9 cellular contexts compared by ENCODE assay signal in genomic region chr6:34391711-34392496, GRCh38. TPM values are rescaled to one million over a fixed set of nuclear protein-coding genes. Genes with fewer than 3 reads are reported as not detected.
DNase-seq lines count a peak whose midpoint lies in the region; ATAC-seq and TF ChIP-seq lines count a peak whose summit lies in the region.
"Had no signal": no experiment of that assay in that cellular context is flagged by ENCODE, and none has a peak within 500 bp of the region (broad histone marks: within the 10 kb centered on the region; RNA-seq: fewer than 3 reads in every experiment).

No MANE protein-coding gene starts in this region.

- no peak overlapping the region for H3K4me3 Mint-ChIP-seq in activated T-cell treated with anti-CD3 and anti-CD28 coated beads, Interleukin-2, amount 50 U/mL, for 4 hours
- H3K4me3 Mint-ChIP-seq in natural killer cell treated with Interleukin-12 subunit alpha and Interleukin-12 subunit beta and Interleukin-15 and Interleukin-18, amount 100 ng/mL, for 72 hours = no peak overlapping the region
- H3K4me3 Mint-ChIP-seq in stimulated activated naive CD8-positive, alpha-beta T cell treated with anti-CD3 and anti-CD28 coated beads, Interleukin-15, amount 100 ng/mL, for 72 hours = no peak overlapping the region
- H3K4me3 Mint-ChIP-seq: dendritic cell treated with granulocyte-macrophage colony-stimulating factor and Interleukin-4, amounts not matched to agents 40 ng/mL and 50 ng/mL, for 4 days had no signal

- H3K4me2 ChIP-seq in OCI-LY1 (ENCODE audit: low read length) = peak overlapping the region; percentile 87

- H3K4me1 Mint-ChIP-seq in activated T-cell treated with anti-CD3 and anti-CD28 coated beads, Interleukin-2, amount 50 U/mL, for 4 hours (ENCODE audit: low read depth) = peaks cover 24% of the 10 kb centered on the region
- H3K4me1 Mint-ChIP-seq in natural killer cell treated with Interleukin-12 subunit alpha and Interleukin-12 subunit beta and Interleukin-15 and Interleukin-18, amount 100 ng/mL, for 72 hours (ENCODE audit: low read depth in 2 of 2) = peaks cover 8 to 14% of the 10 kb centered on the region in 2 donors
- peaks cover 23% of the 10 kb centered on the region for H3K4me1 Mint-ChIP-seq in stimulated activated naive CD8-positive, alpha-beta T cell treated with anti-CD3 and anti-CD28 coated beads, Interleukin-15, amount 100 ng/mL, for 72 hours

- peaks cover 47% of the 10 kb centered on the region for H3K79me2 ChIP-seq in OCI-LY1 (ENCODE audit: insufficient read depth, low read length)

- H3K9me3 Mint-ChIP-seq in activated T-cell treated with anti-CD3 and anti-CD28 coated beads, Interleukin-2, amount 50 U/mL, for 4 hours = no peaks in the 10 kb centered on the region
- H3K9me3 Mint-ChIP-seq in natural killer cell treated with Interleukin-12 subunit alpha and Interleukin-12 subunit beta and Interleukin-15 and Interleukin-18, amount 100 ng/mL, for 72 hours = no peaks in the 10 kb centered on the region
- no peaks in the 10 kb centered on the region for H3K9me3 Mint-ChIP-seq in stimulated activated naive CD8-positive, alpha-beta T cell treated with anti-CD3 and anti-CD28 coated beads, Interleukin-15, amount 100 ng/mL, for 72 hours

- H3K36me3 ChIP-seq in OCI-LY1 (ENCODE audit: insufficient read depth, low read length) = no peaks in the 10 kb centered on the region

- no peaks in the 10 kb centered on the region for H3F3A ChIP-seq in OCI-LY1 (ENCODE audit: insufficient read depth, low read length)

- peak overlapping the region; percentile 93 for H3K9ac ChIP-seq in OCI-LY1 (ENCODE audit: low read length)

- DNase-seq in COLO668 (lab: John Stamatoyannopoulos, UW; ENCODE audit: unreplicated experiment) (peak; percentile 61), fibroblast of gingiva (ENCODE audit: low read depth) (peak; percentile 9)
- peak; percentile 48 for DNase-seq in activated T-cell treated with anti-CD3 and anti-CD28 coated beads, Interleukin-2, amount 50 U/mL, for 4 hours
- DNase-seq in natural killer cell treated with Interleukin-12 subunit alpha and Interleukin-12 subunit beta and Interleukin-15 and Interleukin-18, amount 100 ng/mL, for 72 hours (ENCODE audit: low spot score) = peak; percentile 70
- peak; percentile 60 to 64 for DNase-seq in stimulated activated naive CD8-positive, alpha-beta T cell treated with anti-CD3 and anti-CD28 coated beads, Interleukin-15, amount 100 ng/mL, for 72 hours

- H3K4me1 ChIP-seq in OCI-LY1 (ENCODE audit: insufficient read depth, low read length, severe bottlenecking) = peaks cover 32% of the 10 kb centered on the region

- no peaks in the 10 kb centered on the region for H3K9me2 ChIP-seq in OCI-LY1 (ENCODE audit: low read depth, low read length)

- H2AFZ ChIP-seq in OCI-LY1 (ENCODE audit: low read length) = no peak overlapping the region

- H3K36me3 Mint-ChIP-seq in activated T-cell treated with anti-CD3 and anti-CD28 coated beads, Interleukin-2, amount 50 U/mL, for 4 hours (ENCODE audit: insufficient read depth) = no peaks in the 10 kb centered on the region
- H3K36me3 Mint-ChIP-seq in natural killer cell treated with Interleukin-12 subunit alpha and Interleukin-12 subunit beta and Interleukin-15 and Interleukin-18, amount 100 ng/mL, for 72 hours = no peaks in the 10 kb centered on the region

- no peaks in the 10 kb centered on the region for H4K20me1 ChIP-seq in OCI-LY1 (ENCODE audit: insufficient read depth, low read length)

- ATAC-seq in GM19452 (IDR thresholded peaks at IDR 0.05; ENCODE audit: unreplicated experiment) (peak; percentile 39), HG03575 (IDR thresholded peaks at IDR 0.05; ENCODE audit: extremely low read depth, insufficient number of reproducible peaks, low FRiP score, unreplicated experiment) (peak; percentile 9)
- peak; percentile 49 to 54 for ATAC-seq in activated T-cell treated with anti-CD3 and anti-CD28 coated beads, Interleukin-2, amount 50 U/mL, for 4 hours
- ATAC-seq in natural killer cell treated with Interleukin-12 subunit alpha and Interleukin-12 subunit beta and Interleukin-15 and Interleukin-18, amount 100 ng/mL, for 72 hours = peak; percentile 43 to 46
- ATAC-seq in stimulated activated naive CD8-positive, alpha-beta T cell treated with anti-CD3 and anti-CD28 coated beads, Interleukin-15, amount 100 ng/mL, for 72 hours = peak; percentile 60

- H3K27me3 Mint-ChIP-seq in activated T-cell treated with anti-CD3 and anti-CD28 coated beads, Interleukin-2, amount 50 U/mL, for 4 hours (ENCODE audit: low read depth) = no peaks in the 10 kb centered on the region
- H3K27me3 Mint-ChIP-seq in natural killer cell treated with Interleukin-12 subunit alpha and Interleukin-12 subunit beta and Interleukin-15 and Interleukin-18, amount 100 ng/mL, for 72 hours = no peaks in the 10 kb centered on the region
- H3K27me3 Mint-ChIP-seq in stimulated activated naive CD8-positive, alpha-beta T cell treated with anti-CD3 and anti-CD28 coated beads, Interleukin-15, amount 100 ng/mL, for 72 hours = no peaks in the 10 kb centered on the region
- H3K27me3 Mint-ChIP-seq: dendritic cell treated with granulocyte-macrophage colony-stimulating factor and Interleukin-4, amounts not matched to agents 40 ng/mL and 50 ng/mL, for 4 days had no signal

- no peak for TF ChIP-seq CTCF in OCI-LY1 (IDR thresholded peaks at IDR 0.05; ENCODE audit: low read length)

- H3K27ac Mint-ChIP-seq in natural killer cell treated with Interleukin-12 subunit alpha and Interleukin-12 subunit beta and Interleukin-15 and Interleukin-18, amount 100 ng/mL, for 72 hours = peak overlapping the region in 1 of 2 donors; percentile 57
- H3K27ac Mint-ChIP-seq in stimulated activated naive CD8-positive, alpha-beta T cell treated with anti-CD3 and anti-CD28 coated beads, Interleukin-15, amount 100 ng/mL, for 72 hours = no peak overlapping the region
- H3K27ac Mint-ChIP-seq: dendritic cell treated with granulocyte-macrophage colony-stimulating factor and Interleukin-4, amounts not matched to agents 40 ng/mL and 50 ng/mL, for 4 days had no signal

- H3K9me3 ChIP-seq in OCI-LY1 (ENCODE audit: low read length) = peaks cover 3% of the 10 kb centered on the region; the same call in 1 of the 2 replicates

- H3K27ac ChIP-seq in OCI-LY1 (ENCODE audit: low read depth, low read length, poor library complexity, severe bottlenecking) = peak overlapping the region; percentile 72

- peak overlapping the region; percentile 83 for H3K4me3 ChIP-seq in OCI-LY1 (ENCODE audit: low read depth, low read length, poor library complexity, severe bottlenecking)

- no peaks in the 10 kb centered on the region for H3K27me3 ChIP-seq in OCI-LY1 (ENCODE audit: insufficient read depth, low read length)

RNA-seq across cellular contexts. Expression of gene NUDT3, which starts 0.6 kb away (rescaled TPM):
- total RNA-seq in activated T-cell treated with anti-CD3 and anti-CD28 coated beads, Interleukin-2, amount 50 U/mL, for 4 hours = 10 to 100 TPM; 26.1 to 28.1 (median 26.2) TPM
- total RNA-seq in natural killer cell treated with Interleukin-12 subunit alpha and Interleukin-12 subunit beta and Interleukin-15 and Interleukin-18, amount 100 ng/mL, for 72 hours = 10 to 100 TPM in 1 of 2 donors, 1 to 10 TPM in 1; 9.2 to 15.4 TPM

RNA-seq across cellular contexts. Expression of gene RPS10, which starts 34.0 kb away (rescaled TPM):
- total RNA-seq in activated T-cell treated with anti-CD3 and anti-CD28 coated beads, Interleukin-2, amount 50 U/mL, for 4 hours = 1,000 to 10,000 TPM; 2,110 to 2,267 (median 2,151) TPM
- 1,000 to 10,000 TPM in 1 of 2 donors, 100 to 1,000 TPM in 1; 874 to 1,112 TPM for total RNA-seq in natural killer cell treated with Interleukin-12 subunit alpha and Interleukin-12 subunit beta and Interleukin-15 and Interleukin-18, amount 100 ng/mL, for 72 hours

Comparison
In these comparisons a context has a peak if more than half of its experiments do, and no peak if none do; other contexts are left out.
1. Peak in every context shown above with its lines: DNase-seq, ATAC-seq, H3K4me3 ChIP-seq and H3K27ac ChIP-seq.
2. DNase-seq: peak in every context shown above with its lines; median percentile 70 in natural killer cell treated with Interleukin-12 subunit alpha and Interleukin-12 subunit beta and Interleukin-15 and Interleukin-18, amount 100 ng/mL, for 72 hours; 62 in stimulated activated naive CD8-positive, alpha-beta T cell treated with anti-CD3 and anti-CD28 coated beads, Interleukin-15, amount 100 ng/mL, for 72 hours; 61 in COLO668; 48 in activated T-cell treated with anti-CD3 and anti-CD28 coated beads, Interleukin-2, amount 50 U/mL, for 4 hours; 9 in fibroblast of gingiva.
3. ATAC-seq: peak in every context shown above with its lines; median percentile 60 in stimulated activated naive CD8-positive, alpha-beta T cell treated with anti-CD3 and anti-CD28 coated beads, Interleukin-15, amount 100 ng/mL, for 72 hours; 52 in activated T-cell treated with anti-CD3 and anti-CD28 coated beads, Interleukin-2, amount 50 U/mL, for 4 hours; 44 in natural killer cell treated with Interleukin-12 subunit alpha and Interleukin-12 subunit beta and Interleukin-15 and Interleukin-18, amount 100 ng/mL, for 72 hours; 39 in GM19452; 9 in HG03575.